Comparison of ENCODE assay signal across 1 cellular context in genomic region chr3:172635588-172635987, GRCh38.
TF ChIP-seq lines count a peak whose summit lies in the region.

No MANE protein-coding gene starts in this region.

TF ChIP-seq in GM12878, 131 proteins besides CTCF, POLR2A, EP300 and RAD21 (continued from another document):
- no peak for TF ChIP-seq PKNOX1 (IDR thresholded peaks at IDR 0.05)
- no peak for TF ChIP-seq CBFB (IDR thresholded peaks at IDR 0.05; ENCODE audit: low read depth)
- no peak for TF ChIP-seq RFX5 (IDR thresholded peaks at IDR 0.05; ENCODE audit: low read depth, low read length)
- no peak for TF ChIP-seq RELA (IDR thresholded peaks at IDR 0.05; ENCODE audit: borderline replicate concordance, partially characterized antibody)
- no peak for TF ChIP-seq EED (IDR thresholded peaks at IDR 0.05; ENCODE audit: low read depth)
- no peak for TF ChIP-seq E2F8 (IDR thresholded peaks at IDR 0.05; ENCODE audit: low read depth, partially characterized antibody)
- TF ChIP-seq NFIC (IDR thresholded peaks at IDR 0.05; ENCODE audit: low read depth, low read length), result no peak
- TF ChIP-seq ETV6 (conservative IDR thresholded peaks at IDR 0.05 in 1 of 2, IDR thresholded peaks at IDR 0.05 in 1 of 2; ENCODE audit: borderline replicate concordance in 1 of 2, low read depth in 1 of 2), result peak in 1 of 2 experiments; percentile 38; a peak in 1 of 4 replicates
- TF ChIP-seq ZNF217 (IDR thresholded peaks at IDR 0.05), result no peak
- no peak for TF ChIP-seq BRCA1 (IDR thresholded peaks at IDR 0.05; ENCODE audit: low read depth, low read length)
- no peak for TF ChIP-seq TCF7 (IDR thresholded peaks at IDR 0.05; ENCODE audit: borderline replicate concordance)
- no peak for TF ChIP-seq CUX1 (IDR thresholded peaks at IDR 0.05; ENCODE audit: insufficient replicate concordance, low read depth, low read length)
- no peak for TF ChIP-seq ZNF274 (IDR thresholded peaks at IDR 0.05; ENCODE audit: insufficient read depth, insufficient read length)
- no peak for TF ChIP-seq WRNIP1 (IDR thresholded peaks at IDR 0.05; ENCODE audit: borderline replicate concordance, low read depth, low read length)
- no peak for TF ChIP-seq ASH2L (IDR thresholded peaks at IDR 0.05; ENCODE audit: borderline replicate concordance, low read depth)
- TF ChIP-seq CEBPB (IDR thresholded peaks at IDR 0.05; ENCODE audit: borderline replicate concordance in 1 of 2, low read depth in 2 of 2, low read length in 2 of 2), result no peak
- TF ChIP-seq GATAD2B (conservative IDR thresholded peaks at IDR 0.05; ENCODE audit: low read depth), result no peak
- no peak for TF ChIP-seq LARP7 (IDR thresholded peaks at IDR 0.05)
- no peak for TF ChIP-seq POLR2AphosphoS5 (IDR thresholded peaks at IDR 0.05; ENCODE audit: low read length)
- TF ChIP-seq MEF2B (IDR thresholded peaks at IDR 0.05; ENCODE audit: partially characterized antibody, poor library complexity, severe bottlenecking), result peak; percentile 13
- TF ChIP-seq SPI1 (IDR thresholded peaks at IDR 0.05; ENCODE audit: borderline replicate concordance, insufficient read depth, low read depth, low read length), result peak; percentile 51; the same call in 1 of the 2 replicates
- no peak for TF ChIP-seq ATF3 (IDR thresholded peaks at IDR 0.05; ENCODE audit: borderline replicate concordance, extremely low read depth, low read depth, low read length)
- TF ChIP-seq E2F4 (IDR thresholded peaks at IDR 0.05; ENCODE audit: low read depth, low read length), result no peak
- TF ChIP-seq JUNB (IDR thresholded peaks at IDR 0.05), result peak; percentile 59
- TF ChIP-seq SMC3 (IDR thresholded peaks at IDR 0.05; ENCODE audit: borderline replicate concordance, low read length), result no peak
- no peak for TF ChIP-seq BACH1 (IDR thresholded peaks at IDR 0.05; ENCODE audit: borderline replicate concordance)
- no peak for TF ChIP-seq MAX (IDR thresholded peaks at IDR 0.05; ENCODE audit: low read depth, low read length)
- TF ChIP-seq ZBED1 (IDR thresholded peaks at IDR 0.05; ENCODE audit: borderline replicate concordance), result no peak
- no peak for TF ChIP-seq PAX8 (IDR thresholded peaks at IDR 0.05)
- no peak for TF ChIP-seq EZH2 (IDR thresholded peaks at IDR 0.05; ENCODE audit: borderline replicate concordance, control insufficient read depth, low read depth, low read length)
- no peak for TF ChIP-seq SIX5 (IDR thresholded peaks at IDR 0.05; ENCODE audit: low read depth, low read length, severe bottlenecking)
- TF ChIP-seq BMI1 (IDR thresholded peaks at IDR 0.05; ENCODE audit: borderline replicate concordance), result no peak
- no peak for TF ChIP-seq E4F1 (IDR thresholded peaks at IDR 0.05; ENCODE audit: borderline replicate concordance, partially characterized antibody)
- TF ChIP-seq RCOR1 (conservative IDR thresholded peaks at IDR 0.05; ENCODE audit: low read depth, low read length), result no peak
- no peak for TF ChIP-seq KLF5 (IDR thresholded peaks at IDR 0.05; ENCODE audit: partially characterized antibody)
- TF ChIP-seq BCL11A (IDR thresholded peaks at IDR 0.05; ENCODE audit: low read depth, low read length), result 0 out of 2 replicates have a peak, but pooled peaks have one; percentile 20
